22 cellular contexts compared by ENCODE assay signal in the genomic region with DNA sequence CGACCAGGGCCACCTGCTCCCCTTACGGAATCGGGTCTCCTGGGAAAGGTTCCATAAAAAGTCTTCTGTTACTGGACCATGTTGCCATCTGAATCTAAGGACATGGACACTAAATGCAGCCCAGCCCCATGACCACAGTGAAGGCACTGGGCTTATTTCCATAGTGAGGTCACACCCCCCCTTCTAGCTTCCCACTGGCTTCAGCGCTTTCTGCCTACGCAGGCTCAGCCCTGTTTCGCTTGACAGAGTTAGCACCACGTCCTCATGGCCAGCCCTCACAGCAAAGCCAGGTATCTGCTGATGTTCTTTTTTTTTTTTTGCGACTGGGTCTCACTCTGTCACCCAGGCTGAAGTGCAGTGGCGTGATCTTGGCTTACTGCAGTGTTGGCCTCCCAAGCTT. TPM values are rescaled to one million over a fixed set of nuclear protein-coding genes. Genes with fewer than 3 reads are reported as not detected.
DNase-seq lines count a peak whose midpoint lies in the region; ATAC-seq and TF ChIP-seq lines count a peak whose summit lies in the region.
"Had no signal": no experiment of that assay in that cellular context is flagged by ENCODE, and none has a peak within 500 bp of the region (broad histone marks: within the 10 kb centered on the region; RNA-seq: fewer than 3 reads in every experiment).

No MANE protein-coding gene starts in this region.

- H3K27ac Mint-ChIP-seq in neural progenitor cell, result no peak overlapping the region
- H3K27ac Mint-ChIP-seq: CD4-positive, CD25-positive, alpha-beta regulatory T cell had no signal

- intact Hi-C loops in Right ventricle myocardium superior (cut with DNase I), result no loop called here
- intact Hi-C loops in cardiac septum (cut with DNase I), result no loop called here
- intact Hi-C loops in left ventricle myocardium inferior (cut with micrococcal nuclease), result no loop called here

- H3K4me3 ChIP-seq in left ventricle myocardium inferior, result no peak overlapping the region
- H3K4me3 ChIP-seq in neutrophil (ENCODE audit: low read depth in 1 of 2, low read length in 1 of 2), result no peak overlapping the region
- H3K4me3 ChIP-seq in stomach smooth muscle (ENCODE audit: low read length in 2 of 2), result no peak overlapping the region
- H3K4me3 ChIP-seq in neural progenitor cell, result no peak overlapping the region
- H3K4me3 ChIP-seq: GM12878, GM23248, HAP-1 had no signal

- H3K4me1 Mint-ChIP-seq in neural progenitor cell, result no peaks in the 10 kb centered on the region
- H3K4me1 Mint-ChIP-seq: CD4-positive, CD25-positive, alpha-beta regulatory T cell; CD8-positive, alpha-beta memory T cell had no signal

- H3K4me3 Mint-ChIP-seq in neural progenitor cell, result no peak overlapping the region
- H3K4me3 Mint-ChIP-seq: CD4-positive, CD25-positive, alpha-beta regulatory T cell; CD8-positive, alpha-beta memory T cell had no signal

- H3K9ac ChIP-seq in stomach smooth muscle (ENCODE audit: low read length in 2 of 2) (no peak overlapping the region), neural progenitor cell (no peak overlapping the region)
- H3K9ac ChIP-seq: GM23248 had no signal

- H3K4me2 ChIP-seq in neural progenitor cell, result no peak overlapping the region

- TF ChIP-seq CTCF in left ventricle myocardium inferior (IDR thresholded peaks at IDR 0.05; ENCODE audit: borderline replicate concordance) (no peak), neutrophil (IDR thresholded peaks at IDR 0.05) (no peak), neural progenitor cell (IDR thresholded peaks at IDR 0.05) (no peak)

- H3K27me3 ChIP-seq in left ventricle myocardium inferior (ENCODE audit: low read depth), result no peaks in the 10 kb centered on the region
- H3K27me3 ChIP-seq in neutrophil, result no peaks in the 10 kb centered on the region
- H3K27me3 ChIP-seq in stomach smooth muscle (ENCODE audit: control insufficient read depth in 1 of 2, insufficient read depth in 2 of 2, low read length in 2 of 2), result no peaks in the 10 kb centered on the region
- H3K27me3 ChIP-seq in neural progenitor cell, result no peaks in the 10 kb centered on the region
- H3K27me3 ChIP-seq: BE2C had no signal

- H3K27ac ChIP-seq in left ventricle myocardium inferior (replicated peaks) (peak overlapping the region; percentile 91), neutrophil (peak overlapping the region; percentile 75), stomach smooth muscle (ENCODE audit: low read length) (peak overlapping the region; percentile 69), neural progenitor cell (no peak overlapping the region)
- H3K27ac ChIP-seq: GM23248 had no signal

- H3K79me2 ChIP-seq in neural progenitor cell (ENCODE audit: low read depth), result no peaks in the 10 kb centered on the region

- no peaks in the 10 kb centered on the region for H3K9me3 ChIP-seq in left ventricle myocardium inferior (replicated peaks)
- peaks cover 22% of the 10 kb centered on the region for H3K9me3 ChIP-seq in neutrophil
- no peaks in the 10 kb centered on the region for H3K9me3 ChIP-seq in stomach smooth muscle (ENCODE audit: control insufficient read depth in 2 of 2, low read length in 2 of 2)
- H3K9me3 ChIP-seq in neural progenitor cell (ENCODE audit: low read depth), result no peaks in the 10 kb centered on the region
- H3K9me3 ChIP-seq: BE2C, HAP-1 had no signal

- no peaks in the 10 kb centered on the region for H3K9me3 Mint-ChIP-seq in neural progenitor cell
- H3K9me3 Mint-ChIP-seq: CD4-positive, CD25-positive, alpha-beta regulatory T cell; CD8-positive, alpha-beta memory T cell had no signal

- no peaks in the 10 kb centered on the region for H4K20me1 ChIP-seq in neural progenitor cell (ENCODE audit: low read depth)

- H3K36me3 Mint-ChIP-seq in neural progenitor cell, result peaks cover 28% of the 10 kb centered on the region

- no peak overlapping the region for H2AFZ ChIP-seq in neural progenitor cell (replicated peaks)
- H2AFZ ChIP-seq: GM23248 had no signal

- DNase-seq in Right ventricle myocardium superior, result no peak
- no peak for DNase-seq in cardiac septum (ENCODE audit: low spot score)
- DNase-seq in left ventricle myocardium inferior, result peak; percentile 37
- DNase-seq in neural progenitor cell (ENCODE audit: low spot score), result no peak
- DNase-seq: BE2C; CD4-positive, CD25-positive, alpha-beta regulatory T cell; CD8-positive, alpha-beta memory T cell; COR-L47; DMS 273 treated with DMSO at 0.1 percent for 48 hours; DMS53; DND-41; EL; GM23248 had no signal

- H3K36me3 ChIP-seq in left ventricle myocardium inferior (peaks cover 83% of the 10 kb centered on the region), neutrophil (peaks cover 48% of the 10 kb centered on the region), stomach smooth muscle (ENCODE audit: control insufficient read depth in 2 of 2, insufficient read depth in 2 of 2, low read length in 2 of 2) (peaks cover 53 to 70% of the 10 kb centered on the region in 2 donors), neural progenitor cell (no peaks in the 10 kb centered on the region)

- H3K27me3 Mint-ChIP-seq in neural progenitor cell (ENCODE audit: insufficient read depth, low read depth), result peaks cover 3% of the 10 kb centered on the region
- H3K27me3 Mint-ChIP-seq: CD4-positive, CD25-positive, alpha-beta regulatory T cell; CD8-positive, alpha-beta memory T cell had no signal

- peaks cover 28% of the 10 kb centered on the region for H3K4me1 ChIP-seq in left ventricle myocardium inferior
- no peaks in the 10 kb centered on the region for H3K4me1 ChIP-seq in neutrophil (ENCODE audit: control insufficient read depth in 1 of 2, insufficient read depth in 1 of 2, low read depth in 1 of 2, low read length in 1 of 2)
- H3K4me1 ChIP-seq in stomach smooth muscle (ENCODE audit: control insufficient read depth, insufficient read depth, low read length), result peaks cover 15% of the 10 kb centered on the region
- no peaks in the 10 kb centered on the region for H3K4me1 ChIP-seq in neural progenitor cell
- H3K4me1 ChIP-seq: BE2C, HAP-1 had no signal

- no peaks in the 10 kb centered on the region for H3F3A ChIP-seq in neural progenitor cell (ENCODE audit: low read depth)

- peak; percentile 68 for ATAC-seq in Right ventricle myocardium superior (ENCODE audit: poor library complexity)
- ATAC-seq in GM21381 (IDR thresholded peaks at IDR 0.05; ENCODE audit: unreplicated experiment), result no peak
- ATAC-seq: GM12878, HepG2 had no signal

RNA-seq across cellular contexts. Expression of a gene that starts 14.1 kb away (rescaled TPM):
- total RNA-seq in Right ventricle myocardium superior (21.7 TPM), cardiac septum (23.9 TPM), left ventricle myocardium inferior (23.0 TPM), neural progenitor cell (ENCODE audit: low replicate concordance) (30.7 and 41.1 TPM in 2 replicates)

RNA-seq across cellular contexts. Expression of a gene that starts 14.2 kb away (rescaled TPM):
- 21.8 TPM for total RNA-seq in Right ventricle myocardium superior
- total RNA-seq in cardiac septum, result 24.6 TPM
- total RNA-seq in left ventricle myocardium inferior, result 19.3 TPM
- 31.1 and 48.0 TPM in 2 replicates for total RNA-seq in neural progenitor cell (ENCODE audit: low replicate concordance)

RNA-seq across cellular contexts. Expression of a gene that starts 28.4 kb away (rescaled TPM):
- total RNA-seq in Right ventricle myocardium superior (not detected), cardiac septum (not detected), left ventricle myocardium inferior (not detected), neural progenitor cell (ENCODE audit: low replicate concordance) (not detected in 2 replicates)
- total RNA-seq: A172; CD4-positive, CD25-positive, alpha-beta regulatory T cell; CD8-positive, alpha-beta memory T cell; G401; GM12878; GM23248; H4; HepG2 had no signal
